ENCODE assay signal across 22 cellular contexts in the genomic region with DNA sequence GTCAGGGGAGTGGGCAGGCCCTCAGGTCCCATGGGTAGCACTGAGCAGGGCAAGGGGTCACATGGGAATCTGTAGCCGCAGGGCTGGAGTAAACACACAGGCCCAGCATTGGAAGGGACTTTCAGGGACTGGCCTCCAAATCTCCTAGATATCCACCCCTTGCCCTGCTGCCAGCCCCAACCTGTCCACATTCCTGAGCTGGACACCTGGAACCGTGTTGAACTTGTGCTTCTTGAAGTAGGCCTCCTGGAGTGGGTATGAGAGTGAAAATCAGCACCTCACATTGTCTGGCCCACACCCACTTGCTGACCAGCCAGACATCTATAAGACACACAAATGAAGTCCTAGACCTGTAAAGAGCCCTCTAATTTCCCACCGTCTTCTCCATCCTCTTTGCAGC. TPM values are rescaled to one million over a fixed set of nuclear protein-coding genes. Genes with fewer than 3 reads are reported as not detected.
A peak's percentile ranks its signal among the peaks of the same experiment; 100 is the strongest.
DNase-seq lines count a peak whose midpoint lies in the region; ATAC-seq, FAIRE-seq and TF ChIP-seq lines count a peak whose summit lies in the region.
"Had no signal": no experiment of that assay in that cellular context is flagged by ENCODE, and none has a peak within 500 bp of the region (broad histone marks: within the 10 kb centered on the region; RNA-seq: fewer than 3 reads in every experiment).

No MANE protein-coding gene starts in this region.

- H3K79me2 ChIP-seq in astrocyte (ENCODE audit: insufficient read depth, low read length), result no peaks in the 10 kb centered on the region

- H3K27me3 ChIP-seq in astrocyte (ENCODE audit: insufficient read depth, low read length) (no peaks in the 10 kb centered on the region), left lung (no peaks in the 10 kb centered on the region), stomach (no peaks in the 10 kb centered on the region), brain microvascular endothelial cell (replicated peaks) (no peaks in the 10 kb centered on the region)

- in situ Hi-C loops in brain microvascular endothelial cell (cut with HindIII; ENCODE audit: low pct_ligation_motif_present, low sequenced_read_pairs), result no loop called here

- H3K27ac ChIP-seq in astrocyte (ENCODE audit: low read depth, low read length) (no peak overlapping the region), left lung (peak overlapping the region in 1 of 2 donors; percentile 13), stomach (peak overlapping the region in 2 of 5 donors; percentile 34 to 47), brain microvascular endothelial cell (no peak overlapping the region)

- H3K4me1 ChIP-seq in astrocyte (ENCODE audit: insufficient read depth, low read length), result peaks cover 11% of the 10 kb centered on the region
- H3K4me1 ChIP-seq in left lung, result peaks cover 5 to 8% of the 10 kb centered on the region in 2 donors
- H3K4me1 ChIP-seq in stomach, result peaks cover 24 to 44% (median 39%) of the 10 kb centered on the region in 4 donors

- no peaks in the 10 kb centered on the region for H3K9me3 ChIP-seq in astrocyte (ENCODE audit: insufficient read depth, low read depth, low read length)
- H3K9me3 ChIP-seq in left lung, result no peaks in the 10 kb centered on the region
- no peaks in the 10 kb centered on the region for H3K9me3 ChIP-seq in stomach

- WGBS in stomach, 5 donors, result 43 to 67% (median 59%) methylated on average over 3 of the region's 3 CpGs

- TF ChIP-seq CTCF in astrocyte (IDR thresholded peaks at IDR 0.05; ENCODE audit: insufficient read depth, low read depth, low read length) (no peak), left lung (IDR thresholded peaks at IDR 0.05) (no peak), stomach (IDR thresholded peaks at IDR 0.05) (no peak), brain microvascular endothelial cell (IDR thresholded peaks at IDR 0.05; ENCODE audit: low read depth, low read length, missing control alignments) (no peak)

- no peak for TF ChIP-seq POLR2A in GM12892 (IDR thresholded peaks at IDR 0.05; ENCODE audit: low read depth, low read length)
- TF ChIP-seq POLR2A in stomach (IDR thresholded peaks at IDR 0.05), result no peak

- peak; percentile 48 for ATAC-seq in left lung

- H3K4me3 ChIP-seq in astrocyte (ENCODE audit: insufficient read depth, low read depth, low read length) (no peak overlapping the region), left lung (no peak overlapping the region), stomach (no peak overlapping the region), brain microvascular endothelial cell (ENCODE audit: low read depth, low read length) (no peak overlapping the region)

- H4K20me1 ChIP-seq in astrocyte (ENCODE audit: insufficient read depth, low read length), result no peaks in the 10 kb centered on the region

- H2AFZ ChIP-seq in astrocyte (ENCODE audit: low read depth, low read length), result no peak overlapping the region

- H3K4me3 Mint-ChIP-seq in astrocyte (ENCODE audit: unreplicated experiment), result peak overlapping the region; percentile 54
- H3K4me3 Mint-ChIP-seq: HFFc6 had no signal

- no peak for TF ChIP-seq EP300 in stomach (IDR thresholded peaks at IDR 0.05)

- no peaks in the 10 kb centered on the region for H3K27me3 Mint-ChIP-seq in astrocyte (ENCODE audit: low read depth, unreplicated experiment)

- intact Hi-C loops in left lung (cut with DNase I) (no loop called here), stomach (cut with DNase I; ENCODE audit: low total_unique reads) (no loop called here)

- peaks cover 20% of the 10 kb centered on the region for H3K36me3 Mint-ChIP-seq in astrocyte (ENCODE audit: low read depth, unreplicated experiment)

- no peak overlapping the region for H3K4me2 ChIP-seq in astrocyte (ENCODE audit: low read length)

- peaks cover 12% of the 10 kb centered on the region for H3K36me3 ChIP-seq in astrocyte (ENCODE audit: insufficient read depth, low read length)
- peaks cover 0 to 63% of the 10 kb centered on the region in 2 donors for H3K36me3 ChIP-seq in left lung
- peaks cover 23 to 87% (median 85%) of the 10 kb centered on the region in 4 donors for H3K36me3 ChIP-seq in stomach
- peaks cover 38% of the 10 kb centered on the region for H3K36me3 ChIP-seq in brain microvascular endothelial cell (replicated peaks)

- DNase-seq in GM12892 (ENCODE audit: insufficient read length), result peak; percentile 1
- no peak for DNase-seq in astrocyte (ENCODE audit: low read depth)
- no peak for DNase-seq in left lung
- DNase-seq in stomach, result peak; percentile 47
- DNase-seq in stimulated activated CD8-positive, alpha-beta memory T cell treated with anti-CD3 and anti-CD28 coated beads, Interleukin-4, amount 100 ng/mL, for 48 hours, result no peak
- DNase-seq in superior temporal gyrus (ENCODE audit: extremely low spot score), result no peak
- DNase-seq in brain microvascular endothelial cell, result no peak
- DNase-seq: C1 segment of cervical spinal cord, DND-41, H7, HFFc6, NCI-H1417 treated with DMSO at 0.1 percent for 48 hours, NCI-H187 treated with DMSO at 0.1 percent for 48 hours, NCI-H226, NCI-H524, NCI-H82, OCI-M1, SIG-M5 had no signal

- FAIRE-seq in GM12892 (lab: Jason Lieb, UNC) (no peak), astrocyte (lab: Jason Lieb, UNC) (no peak)
- FAIRE-seq: G401.6 had no signal

- no peaks in the 10 kb centered on the region for H3K4me1 Mint-ChIP-seq in astrocyte (ENCODE audit: low read depth, unreplicated experiment)

- H3K9me3 Mint-ChIP-seq in astrocyte (ENCODE audit: unreplicated experiment), result no peaks in the 10 kb centered on the region
- H3K9me3 Mint-ChIP-seq: HFFc6 had no signal

- no peak overlapping the region for H3K9ac ChIP-seq in astrocyte (ENCODE audit: low read length)

- H3K27ac Mint-ChIP-seq in astrocyte (ENCODE audit: unreplicated experiment), result no peak overlapping the region
- H3K27ac Mint-ChIP-seq: HFFc6 had no signal

RNA-seq across cellular contexts. Expression of gene POMGNT1, which starts 7.7 kb away (rescaled TPM):
- polyA plus RNA-seq in GM12892 (2012; ENCODE audit: missing spikeins), result 28.0 TPM
- total RNA-seq in astrocyte, result 55.1 and 57.8 TPM in 2 replicates
- total RNA-seq in left lung, result 10 to 100 TPM; 52.9 to 64.5 TPM
- total RNA-seq in stomach, result 10 to 100 TPM in 4 of 5 donors, 1 to 10 TPM in 1; 2.9 to 47.3 (median 30.9) TPM
- 10 to 100 TPM; 32.1 to 41.5 (median 40.3) TPM for polyA plus RNA-seq in stomach

RNA-seq across cellular contexts. Expression of gene LURAP1, which starts 12.6 kb away (rescaled TPM):
- not detected for polyA plus RNA-seq in GM12892 (2012; ENCODE audit: missing spikeins)
- total RNA-seq in astrocyte (1.3 and 1.7 TPM in 2 replicates), left lung (1 to 10 TPM; 1.4 TPM), stomach (10 to 100 TPM in 1 of 5 donors, 1 to 10 TPM in 3, not detected in 1; 1.2 to 30.8 (median 6.0) TPM)
- 1 to 10 TPM; 2.9 to 4.4 (median 3.4) TPM for polyA plus RNA-seq in stomach
- total RNA-seq: HT-29 had no signal

RNA-seq across cellular contexts. Expression of gene P3R3URF, which starts 14.3 kb away (rescaled TPM):
- polyA plus RNA-seq in GM12892 (2012; ENCODE audit: missing spikeins), result not detected
- not detected in 2 replicates for total RNA-seq in astrocyte
- total RNA-seq in left lung, result not detected
- not detected for total RNA-seq in stomach
- not detected for polyA plus RNA-seq in stomach
- total RNA-seq: A673, H7, HFFc6, HT-29, M059J had no signal

RNA-seq across cellular contexts. Expression of gene TSPAN1, which starts 15.7 kb away (rescaled TPM):
- 0.34 TPM for polyA plus RNA-seq in GM12892 (2012; ENCODE audit: missing spikeins)
- total RNA-seq in astrocyte (1.7 and 2.2 TPM in 2 replicates), left lung (10 to 100 TPM; 32.3 to 50.6 TPM), stomach (100 to 1,000 TPM in 2 of 5 donors, 10 to 100 TPM in 3; 52.1 to 154 (median 79.9) TPM)
- 100 to 1,000 TPM in 1 of 3 donors, 10 to 100 TPM in 2; 35.9 to 131 (median 38.5) TPM for polyA plus RNA-seq in stomach
- total RNA-seq: A673, H7 had no signal

RNA-seq across cellular contexts. Expression of gene RAD54L, which starts 57.0 kb away (rescaled TPM):
- 16.1 TPM for polyA plus RNA-seq in GM12892 (2012; ENCODE audit: missing spikeins)
- total RNA-seq in astrocyte (1.9 and 2.4 TPM in 2 replicates), left lung (1 to 10 TPM; 4.8 to 7.3 TPM), stomach (10 to 100 TPM in 2 of 5 donors, 1 to 10 TPM in 2, under 1 TPM in 1; 0.45 to 99.6 (median 3.9) TPM)
- polyA plus RNA-seq in stomach, result 1 to 10 TPM; 2.6 to 6.5 (median 3.2) TPM

Comparison
In these comparisons a context has a peak if more than half of its experiments do, and no peak if none do; other contexts are left out.
1. DNase-seq: peak in GM12892 (single experiment) and stomach (single experiment); none in astrocyte (single experiment), left lung (0 of 2), stimulated activated CD8-positive, alpha-beta memory T cell treated with anti-CD3 and anti-CD28 coated beads, Interleukin-4, amount 100 ng/mL, for 48 hours (single experiment), superior temporal gyrus (single experiment) and brain microvascular endothelial cell (single experiment).